ENCODE assay signal across 10 cellular contexts in genomic region chr2:207423886-207424285, GRCh38.
DNase-seq lines count a peak whose midpoint lies in the region; ATAC-seq, FAIRE-seq and TF ChIP-seq lines count a peak whose summit lies in the region.
"Had no signal": no experiment of that assay in that cellular context is flagged by ENCODE, and none has a peak within 500 bp of the region (broad histone marks: within the 10 kb centered on the region; RNA-seq: fewer than 3 reads in every experiment).

No MANE protein-coding gene starts in this region.

- WGBS in transverse colon (ENCODE audit: low coverage in 1 of 2), 2 donors: 75 to 76% methylated on average over 3 of the region's 3 CpGs

- intact Hi-C loops in transverse colon (cut with DNase I; ENCODE audit: low total_unique reads): no loop called here

- no peaks in the 10 kb centered on the region for H3K4me1 ChIP-seq in transverse colon

- ATAC-seq in GM18867 (IDR thresholded peaks at IDR 0.05; ENCODE audit: unreplicated experiment) (peak; percentile 98), HG02623 (IDR thresholded peaks at IDR 0.05; ENCODE audit: unreplicated experiment) (peak; percentile 97)
- ATAC-seq in effector memory CD8-positive, alpha-beta T cell (replicated peaks): peak; percentile 94

- no peak overlapping the region for H3K4me3 ChIP-seq in transverse colon
- H3K4me3 ChIP-seq: skin epidermis had no signal

- H3K36me3 ChIP-seq in transverse colon: no peaks in the 10 kb centered on the region

- H3K27ac ChIP-seq in transverse colon: no peak overlapping the region
- H3K27ac ChIP-seq: skin epidermis, VCaP had no signal

- no peak for TF ChIP-seq EP300 in transverse colon (IDR thresholded peaks at IDR 0.05; ENCODE audit: low read depth)

- peak overlapping the region in 1 of 2 donors; percentile 28 for H3K4me3 Mint-ChIP-seq in effector memory CD8-positive, alpha-beta T cell

- peak; percentile 25 for DNase-seq in NCI-H2171 treated with DMSO at 0.1 percent for 48 hours (lab: John Stamatoyannopoulos, UW)
- DNase-seq in effector memory CD8-positive, alpha-beta T cell: peak; percentile 3 to 12 (median 10)
- peak; percentile 51 for DNase-seq in urothelium cell line (ENCODE audit: low spot score)
- DNase-seq in transverse colon: no peak
- no peak for DNase-seq in nucleus accumbens (lab: John Stamatoyannopoulos, UW)
- DNase-seq in NCI-H774 (lab: John Stamatoyannopoulos, UW): no peak

- peaks cover 0 to 7% of the 10 kb centered on the region in 2 donors for H3K9me3 Mint-ChIP-seq in effector memory CD8-positive, alpha-beta T cell

- H3K27me3 ChIP-seq in transverse colon: no peaks in the 10 kb centered on the region

- H3K36me3 Mint-ChIP-seq in effector memory CD8-positive, alpha-beta T cell (ENCODE audit: insufficient read depth): no peaks in the 10 kb centered on the region

- H3K4me1 Mint-ChIP-seq in effector memory CD8-positive, alpha-beta T cell (ENCODE audit: low read depth in 2 of 2): peaks cover 9 to 10% of the 10 kb centered on the region in 2 donors

- H3K9me3 ChIP-seq in transverse colon: no peaks in the 10 kb centered on the region

- FAIRE-seq in urothelium cell line (lab: Jason Lieb, UNC): peak; percentile 59

- in situ Hi-C loops in transverse colon (cut with MboI; ENCODE audit: low pct_ligation_motif_present in 1 of 4, low pct_unique_long_range_greater_than_20kb in 1 of 4, low sequenced_read_pairs in 3 of 4): no loop called here

- no peak for TF ChIP-seq POLR2A in transverse colon (IDR thresholded peaks at IDR 0.05)

- H3K27me3 Mint-ChIP-seq in effector memory CD8-positive, alpha-beta T cell: peaks cover 15 to 16% of the 10 kb centered on the region in 2 donors

- peak overlapping the region; percentile 39 to 59 for H3K27ac Mint-ChIP-seq in effector memory CD8-positive, alpha-beta T cell

- TF ChIP-seq CTCF in transverse colon (IDR thresholded peaks at IDR 0.05): no peak

Comparison
In these comparisons a context has a peak if more than half of its experiments do, and no peak if none do; other contexts are left out.
1. DNase-seq: peak in NCI-H2171 treated with DMSO at 0.1 percent for 48 hours (single experiment), effector memory CD8-positive, alpha-beta T cell (3 of 3) and urothelium cell line (single experiment); none in transverse colon (single experiment), nucleus accumbens (0 of 56) and NCI-H774 (single experiment).
2. Peak in every context shown above with its lines, with median percentiles within 50 percentile points of each other: ATAC-seq.